ENCODE assay signal across 12 cellular contexts in the genomic region with DNA sequence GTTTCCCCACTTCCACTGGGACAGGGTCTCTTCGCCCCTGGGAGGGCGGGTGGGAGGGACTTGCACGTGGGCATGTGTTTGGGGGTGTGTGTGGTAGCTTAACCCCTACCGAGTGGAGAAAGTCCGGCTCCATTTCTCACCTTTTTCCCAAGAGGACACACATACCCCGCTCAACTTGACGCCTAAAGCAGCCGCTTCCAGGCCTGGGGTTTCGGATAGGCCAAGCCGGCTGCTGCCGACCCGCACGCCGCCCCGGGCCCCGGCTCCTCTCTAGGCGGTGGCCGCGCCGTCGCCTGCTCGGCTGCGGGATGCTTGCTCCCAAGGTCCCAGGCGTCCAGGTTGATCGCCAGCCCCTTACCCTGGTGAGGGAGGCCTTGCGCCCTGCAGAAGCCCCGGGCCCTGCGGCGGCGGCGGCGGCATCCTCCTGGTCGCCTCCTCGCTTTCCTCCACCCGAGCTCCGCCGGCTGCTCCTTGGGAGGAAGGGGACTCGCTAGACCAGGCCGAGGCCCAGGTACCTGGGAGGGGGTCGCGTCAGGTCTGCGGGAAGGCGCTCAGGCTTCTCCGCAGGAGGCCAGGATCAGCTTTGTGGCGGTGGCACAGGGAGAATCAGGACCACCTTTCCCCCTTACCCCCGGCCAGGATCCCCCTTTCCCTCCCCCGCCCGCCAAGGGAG. TPM values are rescaled to one million over a fixed set of nuclear protein-coding genes. Genes with fewer than 3 reads are reported as not detected.
DNase-seq lines count a peak whose midpoint lies in the region; ATAC-seq and TF ChIP-seq lines count a peak whose summit lies in the region.
"Had no signal": no experiment of that assay in that cellular context is flagged by ENCODE, and none has a peak within 500 bp of the region (broad histone marks: within the 10 kb centered on the region; RNA-seq: fewer than 3 reads in every experiment).

No MANE protein-coding gene starts in this region.

- ATAC-seq in GM23338: peak; percentile 1

- H3K27me3 Mint-ChIP-seq in GM23338 (ENCODE audit: insufficient read depth, low read depth, poor library complexity) (peaks cover 91% of the 10 kb centered on the region), osteocyte (ENCODE audit: unreplicated experiment) (peaks cover 66% of the 10 kb centered on the region)

- peaks cover 2% of the 10 kb centered on the region; the same call in 1 of the 3 replicates for H3K9me3 Mint-ChIP-seq in GM23338
- no peaks in the 10 kb centered on the region for H3K9me3 Mint-ChIP-seq in osteocyte (ENCODE audit: unreplicated experiment)

- H3K4me3 Mint-ChIP-seq in GM23338 (0 out of 3 replicates have a peak overlapping the region, but pooled peaks have one; percentile 66), osteocyte (ENCODE audit: unreplicated experiment) (no peak overlapping the region)

- TF ChIP-seq CTCF in GM23338 (conservative IDR thresholded peaks at IDR 0.05; ENCODE audit: low read depth in 2 of 2) (no peak), osteocyte (IDR thresholded peaks at IDR 0.05) (no peak)

- DNase-seq in GM23338 (ENCODE audit: low spot score): peak; percentile 71
- DNase-seq in osteocyte (ENCODE audit: extremely low spot score, unreplicated experiment): peak; percentile 75
- no peak for DNase-seq in NCI-H2081 (lab: John Stamatoyannopoulos, UW)
- no peak for DNase-seq in GOT3 (lab: John Stamatoyannopoulos, UW)
- DNase-seq in NAMALWA (ENCODE audit: low spot score): no peak
- DNase-seq in nucleus accumbens (lab: John Stamatoyannopoulos, UW): no peak
- DNase-seq: DMS79, NCI-H1930, SHP77 had no signal

- H2AFZ ChIP-seq in GM23338: no peak overlapping the region; the same call in 1 of the 2 replicates

- 0% methylated on average over 43 to 48 of the region's 48 CpGs for WGBS in ectodermal cell, 2 experiments

- H3K4me2 ChIP-seq in BLaER1 treated with 17β-estradiol and CSF1 and Interleukin-3, amounts not matched to agents 10 nM and 100 nM: peak overlapping the region in 6 of 11 experiments; percentile 14 to 92 (median 84); a peak in 6 of 22 replicates
- peak overlapping the region; percentile 99 for H3K4me2 ChIP-seq in GM23338

- peaks cover 25 to 45% (median 30%) of the 10 kb centered on the region in 10 experiments; a peak in 19 of 20 replicates for H3K4me1 ChIP-seq in BLaER1 treated with 17β-estradiol and CSF1 and Interleukin-3, amounts not matched to agents 10 nM and 100 nM
- H3K4me1 ChIP-seq in GM23338 (ENCODE audit: insufficient read depth) (peaks cover 49% of the 10 kb centered on the region), ectodermal cell (ENCODE audit: control insufficient read depth, insufficient read depth, low read length) (peaks cover 46% of the 10 kb centered on the region)

- H3K4me3 ChIP-seq in BLaER1 treated with 17β-estradiol and CSF1 and Interleukin-3, amounts not matched to agents 10 nM and 100 nM: 0 out of 20 replicates have a peak overlapping the region, but pooled peaks of 1 of the 10 experiments have one; percentile 41
- H3K4me3 ChIP-seq in GM23338: peak overlapping the region; percentile 64
- H3K4me3 ChIP-seq in ectodermal cell (ENCODE audit: insufficient read depth, low read depth, low read length): peak overlapping the region; percentile 35

- H3K27ac Mint-ChIP-seq in GM23338: no peak overlapping the region
- H3K27ac Mint-ChIP-seq in osteocyte (ENCODE audit: unreplicated experiment): no peak overlapping the region

- H4K20me1 ChIP-seq in BLaER1 treated with 17β-estradiol and CSF1 and Interleukin-3, amounts not matched to agents 10 nM and 100 nM: peaks cover 0 to 95% (median 72%) of the 10 kb centered on the region in 11 experiments; a peak in 19 of 22 replicates
- peaks cover 10% of the 10 kb centered on the region; the same call in 1 of the 2 replicates for H4K20me1 ChIP-seq in GM23338 (replicated peaks; ENCODE audit: insufficient read depth)

- H3F3A ChIP-seq in GM23338 (replicated peaks; ENCODE audit: low read depth): peaks cover 30% of the 10 kb centered on the region

- peaks cover 99 to 100% (median 100%) of the 10 kb centered on the region in 11 experiments for H3K27me3 ChIP-seq in BLaER1 treated with 17β-estradiol and CSF1 and Interleukin-3, amounts not matched to agents 10 nM and 100 nM
- H3K27me3 ChIP-seq in GM23338 (ENCODE audit: insufficient read depth): peaks cover 97% of the 10 kb centered on the region
- peaks cover 100% of the 10 kb centered on the region for H3K27me3 ChIP-seq in ectodermal cell (ENCODE audit: control insufficient read depth, insufficient read depth, low read length, poor library complexity, severe bottlenecking)

- H3K9me2 ChIP-seq in GM23338 (ENCODE audit: insufficient read depth): no peaks in the 10 kb centered on the region

- no peaks in the 10 kb centered on the region for H3K79me2 ChIP-seq in GM23338 (replicated peaks; ENCODE audit: insufficient read depth)

- H3K9ac ChIP-seq in BLaER1 treated with 17β-estradiol and CSF1 and Interleukin-3, amounts not matched to agents 10 nM and 100 nM: no peak overlapping the region

- peaks cover 0 to 14% (median 13%) of the 10 kb centered on the region in 11 experiments; a peak in 14 of 22 replicates for H3K9me3 ChIP-seq in BLaER1 treated with 17β-estradiol and CSF1 and Interleukin-3, amounts not matched to agents 10 nM and 100 nM (replicated peaks in 1 of 11)
- H3K9me3 ChIP-seq in ectodermal cell (ENCODE audit: control insufficient read depth, low read length): no peaks in the 10 kb centered on the region

- H3K36me3 ChIP-seq in BLaER1 treated with 17β-estradiol and CSF1 and Interleukin-3, amounts not matched to agents 10 nM and 100 nM: no peaks in the 10 kb centered on the region
- H3K36me3 ChIP-seq in GM23338 (ENCODE audit: insufficient read depth) (no peaks in the 10 kb centered on the region), ectodermal cell (ENCODE audit: control insufficient read depth, insufficient read depth, low read length) (no peaks in the 10 kb centered on the region)

- peaks cover 50% of the 10 kb centered on the region for H3K4me1 Mint-ChIP-seq in GM23338
- peaks cover 30% of the 10 kb centered on the region for H3K4me1 Mint-ChIP-seq in osteocyte (ENCODE audit: unreplicated experiment)

- H3K27ac ChIP-seq in BLaER1 treated with 17β-estradiol and CSF1 and Interleukin-3, amounts not matched to agents 10 nM and 100 nM: no peak overlapping the region
- H3K27ac ChIP-seq in GM23338 (ENCODE audit: low read depth): no peak overlapping the region
- no peak overlapping the region for H3K27ac ChIP-seq in ectodermal cell (ENCODE audit: insufficient read depth, low read depth, low read length, poor library complexity, severe bottlenecking)
- H3K27ac ChIP-seq: HL-60 had no signal

- H3K36me3 Mint-ChIP-seq in GM23338 (ENCODE audit: low read depth) (peaks cover 2% of the 10 kb centered on the region; the same call in 1 of the 3 replicates), osteocyte (ENCODE audit: unreplicated experiment) (no peaks in the 10 kb centered on the region)

RNA-seq across cellular contexts. Expression of a gene that starts 3.2 kb away (rescaled TPM):
- not detected in 2 replicates for total RNA-seq in GM23338 (2014; rRNA removed; shearing (Covaris generic))
- polyA plus RNA-seq in GM23338 (2016; fragmentation: Nextera tagmentation; extraction: Ambion mirVana): 0.23 and 0.33 TPM in 2 replicates
- polyA plus RNA-seq in ectodermal cell (2013, experiment 1 of 4): 1.8 TPM
- polyA plus RNA-seq in ectodermal cell (2013, experiment 2 of 4): 1.3 TPM
- 1.8 TPM for polyA plus RNA-seq in ectodermal cell (2013, experiment 3 of 4)
- 1.3 TPM for polyA plus RNA-seq in ectodermal cell (2013, experiment 4 of 4)
- total RNA-seq in osteocyte: not detected in 2 replicates

Comparison
In these comparisons a context has a peak if more than half of its experiments do, and no peak if none do; other contexts are left out.
1. DNase-seq: peak in GM23338 (single experiment) and osteocyte (single experiment); none in NCI-H2081 (0 of 2), GOT3 (single experiment), NAMALWA (single experiment) and nucleus accumbens (0 of 56).